In the genomic region with DNA sequence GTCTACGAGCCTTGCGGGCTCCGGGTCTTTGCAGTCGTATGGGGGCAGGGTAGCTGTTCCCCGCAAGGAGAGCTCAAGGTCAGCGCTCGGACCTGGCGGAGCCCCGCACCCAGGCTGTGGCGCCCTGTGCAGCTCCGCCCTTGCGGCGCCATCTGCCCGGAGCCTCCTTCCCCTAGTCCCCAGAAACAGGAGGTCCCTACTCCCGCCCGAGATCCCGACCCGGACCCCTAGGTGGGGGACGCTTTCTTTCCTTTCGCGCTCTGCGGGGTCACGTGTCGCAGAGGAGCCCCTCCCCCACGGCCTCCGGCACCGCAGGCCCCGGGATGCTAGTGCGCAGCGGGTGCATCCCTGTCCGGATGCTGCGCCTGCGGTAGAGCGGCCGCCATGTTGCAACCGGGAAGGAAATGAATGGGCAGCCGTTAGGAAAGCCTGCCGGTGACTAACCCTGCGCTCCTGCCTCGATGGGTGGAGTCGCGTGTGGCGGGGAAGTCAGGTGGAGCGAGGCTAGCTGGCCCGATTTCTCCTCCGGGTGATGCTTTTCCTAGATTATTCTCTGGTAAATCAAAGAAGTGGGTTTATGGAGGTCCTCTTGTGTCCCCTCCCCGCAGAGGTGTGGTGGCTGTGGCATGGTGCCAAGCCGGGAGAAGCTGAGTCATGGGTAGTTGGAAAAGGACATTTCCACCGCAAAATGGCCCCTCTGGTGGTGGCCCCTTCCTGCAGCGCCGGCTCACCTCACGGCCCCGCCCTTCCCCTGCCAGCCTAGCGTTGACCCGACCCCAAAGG, we compare ENCODE assay signal across 8 cellular contexts. TPM values are rescaled to one million over a fixed set of nuclear protein-coding genes. Genes with fewer than 3 reads are reported as not detected.
DNase-seq lines count a peak whose midpoint lies in the region; ATAC-seq lines count a peak whose summit lies in the region.

No MANE protein-coding gene starts in this region.

- under 1% methylated on average over 55 of the region's 55 CpGs for WGBS in mesenchymal stem cell

- peaks cover 5% of the 10 kb centered on the region for H3K79me1 ChIP-seq in mesenchymal stem cell (replicated peaks; ENCODE audit: low read length, poor library complexity, severe bottlenecking)

- H2AK5ac ChIP-seq in mesenchymal stem cell (ENCODE audit: low read length, severe bottlenecking): peak overlapping the region; percentile 67

- H3K27me3 ChIP-seq in effector memory CD4-positive, alpha-beta T cell (replicated peaks; ENCODE audit: control insufficient read depth, insufficient read depth, low read length, poor library complexity, severe bottlenecking): no peaks in the 10 kb centered on the region
- no peaks in the 10 kb centered on the region for H3K27me3 ChIP-seq in mesenchymal stem cell (ENCODE audit: control insufficient read depth in 1 of 2, insufficient read depth in 1 of 2, low read length in 2 of 2)

- peak overlapping the region; percentile 50 for H2BK5ac ChIP-seq in mesenchymal stem cell (ENCODE audit: low read depth, low read length, poor library complexity, severe bottlenecking)

- ATAC-seq in HG02938 (IDR thresholded peaks at IDR 0.05; ENCODE audit: unreplicated experiment): peak; percentile 2

- H3K9ac ChIP-seq in mesenchymal stem cell (ENCODE audit: low read length): peak overlapping the region; percentile 96

- H3K36me3 ChIP-seq in effector memory CD4-positive, alpha-beta T cell (ENCODE audit: control insufficient read depth, insufficient read depth, low read length): peaks cover 41% of the 10 kb centered on the region
- peaks cover 54 to 56% of the 10 kb centered on the region in 2 experiments for H3K36me3 ChIP-seq in mesenchymal stem cell (ENCODE audit: control insufficient read depth in 1 of 2, insufficient read depth in 2 of 2, low read depth in 1 of 2, low read length in 2 of 2)

- H2BK12ac ChIP-seq in mesenchymal stem cell (ENCODE audit: low read length in 2 of 2): no peak overlapping the region

- H3K18ac ChIP-seq in mesenchymal stem cell (ENCODE audit: low read depth in 1 of 2, low read length in 2 of 2): peak overlapping the region; percentile 83 to 94

- peak overlapping the region; percentile 57 for H4K8ac ChIP-seq in mesenchymal stem cell (ENCODE audit: low read length)

- H3K27ac ChIP-seq in effector memory CD4-positive, alpha-beta T cell (ENCODE audit: insufficient read depth, low read length, poor library complexity, severe bottlenecking): peak overlapping the region; percentile 90
- peak overlapping the region; percentile 90 for H3K27ac ChIP-seq in mesenchymal stem cell (ENCODE audit: low read length, poor library complexity, severe bottlenecking)

- H3K9me3 ChIP-seq in effector memory CD4-positive, alpha-beta T cell (ENCODE audit: control insufficient read depth, low read length): no peaks in the 10 kb centered on the region
- no peaks in the 10 kb centered on the region for H3K9me3 ChIP-seq in mesenchymal stem cell (ENCODE audit: control insufficient read depth, low read length)

- H2BK120ac ChIP-seq in mesenchymal stem cell (ENCODE audit: low read depth, low read length): peak overlapping the region; percentile 11

- H3K14ac ChIP-seq in mesenchymal stem cell (ENCODE audit: low read length in 2 of 2): peak overlapping the region in 1 of 2 experiments; percentile 96

- no peak overlapping the region for H2AFZ ChIP-seq in mesenchymal stem cell (ENCODE audit: low read depth, low read length)

- H3K4ac ChIP-seq in mesenchymal stem cell (ENCODE audit: low read depth in 1 of 2, low read length in 2 of 2): peak overlapping the region; percentile 46 to 85

- peak overlapping the region; percentile 89 for H3K4me3 ChIP-seq in effector memory CD4-positive, alpha-beta T cell (ENCODE audit: insufficient read depth, low read depth, low read length, poor library complexity, severe bottlenecking)
- H3K4me3 ChIP-seq in mesenchymal stem cell (ENCODE audit: insufficient read depth in 1 of 2, low read depth in 1 of 2, low read length in 2 of 2): peak overlapping the region; percentile 83 to 98

- peaks cover 59% of the 10 kb centered on the region for H3K4me1 ChIP-seq in effector memory CD4-positive, alpha-beta T cell (ENCODE audit: control insufficient read depth, insufficient read depth, low read length, poor library complexity, severe bottlenecking)
- peaks cover 43% of the 10 kb centered on the region for H3K4me1 ChIP-seq in mesenchymal stem cell (ENCODE audit: control insufficient read depth, insufficient read depth, low read depth, low read length)

- peak overlapping the region; percentile 81 for H4K91ac ChIP-seq in mesenchymal stem cell (ENCODE audit: low read length)

- H3K23ac ChIP-seq in mesenchymal stem cell (ENCODE audit: low read length in 2 of 2): no peak overlapping the region

- peak overlapping the region; percentile 79 for H3K4me2 ChIP-seq in mesenchymal stem cell (ENCODE audit: low read length, poor library complexity, severe bottlenecking)

- H2BK15ac ChIP-seq in mesenchymal stem cell (ENCODE audit: low read depth, poor library complexity, severe bottlenecking): no peak overlapping the region

- peak; percentile 81 for DNase-seq in GM03348 (ENCODE audit: low spot score)
- peak; percentile 70 for DNase-seq in NCI-H748 (lab: John Stamatoyannopoulos, UW; ENCODE audit: unreplicated experiment)
- DNase-seq in activated CD8-positive, alpha-beta memory T cell treated with anti-CD3 and anti-CD28 coated beads for 24 hours: peak; percentile 90
- peak; percentile 73 to 74 (median 73) for DNase-seq in effector memory CD4-positive, alpha-beta T cell
- DNase-seq in mesenchymal stem cell: peak; percentile 82
- DNase-seq in stimulated activated CD8-positive, alpha-beta memory T cell treated with anti-CD3 and anti-CD28 coated beads, Interleukin-12 subunit alpha, Interleukin-12 subunit beta, amount 100 ng/mL, for 24 hours (ENCODE audit: extremely low read depth): peak; percentile 45
- no peak for DNase-seq in 8988T

RNA-seq across cellular contexts. Expression of a gene that starts 0.8 kb away (rescaled TPM):
- polyA plus RNA-seq in mesenchymal stem cell (2013, experiment 1 of 2): 4,502 TPM
- polyA plus RNA-seq in mesenchymal stem cell (2013, experiment 2 of 2): 4,557 TPM

RNA-seq across cellular contexts. Expression of a gene that starts 20.7 kb away (rescaled TPM):
- 26.1 TPM for polyA plus RNA-seq in mesenchymal stem cell (2013, experiment 1 of 2)
- polyA plus RNA-seq in mesenchymal stem cell (2013, experiment 2 of 2): 25.6 TPM

RNA-seq across cellular contexts. Expression of a gene that starts 33.0 kb away (rescaled TPM):
- 20.3 TPM for polyA plus RNA-seq in mesenchymal stem cell (2013, experiment 1 of 2)
- 21.3 TPM for polyA plus RNA-seq in mesenchymal stem cell (2013, experiment 2 of 2)

RNA-seq across cellular contexts. Expression of a gene that starts 41.2 kb away (rescaled TPM):
- 11.7 TPM for polyA plus RNA-seq in mesenchymal stem cell (2013, experiment 1 of 2)
- polyA plus RNA-seq in mesenchymal stem cell (2013, experiment 2 of 2): 11.1 TPM

RNA-seq across cellular contexts. Expression of a gene that starts 42.0 kb away (rescaled TPM):
- 573 TPM for polyA plus RNA-seq in mesenchymal stem cell (2013, experiment 1 of 2)
- 577 TPM for polyA plus RNA-seq in mesenchymal stem cell (2013, experiment 2 of 2)
